In the genomic region with DNA sequence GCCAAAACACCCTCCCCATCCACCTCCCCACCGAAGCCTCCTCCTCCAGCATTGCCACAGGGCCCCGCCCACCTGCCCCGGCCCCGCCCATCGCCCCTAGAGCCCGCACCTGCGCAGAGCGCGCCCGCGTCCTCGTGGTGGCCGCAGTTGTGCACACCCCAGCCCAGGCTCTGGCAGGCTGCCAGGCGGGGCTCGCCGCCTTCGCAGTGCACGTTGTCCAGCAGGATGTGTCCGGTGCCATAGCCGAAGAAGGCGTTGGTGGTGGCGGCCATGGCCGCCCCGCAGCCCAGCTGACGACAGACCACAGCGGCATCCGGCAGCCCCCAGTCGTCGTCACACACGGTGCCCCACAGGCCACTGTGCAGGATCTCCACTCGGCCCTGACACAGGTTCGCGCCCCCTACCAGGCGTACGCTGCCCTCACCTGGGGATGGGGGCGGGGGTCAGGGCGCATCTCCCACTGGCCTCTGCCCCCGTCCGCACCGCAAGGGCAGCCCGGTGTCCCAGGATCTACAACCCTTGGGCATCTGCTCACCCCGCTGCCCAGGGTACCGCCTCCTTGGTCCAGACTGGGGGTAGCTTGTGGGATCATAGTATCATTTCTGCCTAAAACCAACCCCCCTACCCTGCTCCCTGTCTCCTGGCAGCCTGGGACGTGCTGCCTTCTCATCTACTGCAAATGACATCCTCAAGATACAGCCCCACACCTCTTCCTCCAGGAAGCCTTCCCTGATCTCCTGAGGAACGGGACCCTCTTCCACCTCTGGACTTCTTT, we compare ENCODE assay signal across 8 cellular contexts. TPM values are rescaled to one million over a fixed set of nuclear protein-coding genes. Genes with fewer than 3 reads are reported as not detected.
DNase-seq lines count a peak whose midpoint lies in the region; ATAC-seq and TF ChIP-seq lines count a peak whose summit lies in the region.

No MANE protein-coding gene starts in this region.

- H3K9me3 ChIP-seq in naive thymus-derived CD4-positive, alpha-beta T cell (ENCODE audit: control insufficient read depth in 2 of 3, low read length in 3 of 3) = no peaks in the 10 kb centered on the region

- DNase-seq in AG04449 (ENCODE audit: low read depth, low spot score) (no peak), GM20000 (ENCODE audit: low spot score) (peak; percentile 93), NCI-H82 treated with DMSO at 0.1 percent for 48 hours (lab: John Stamatoyannopoulos, UW; ENCODE audit: unreplicated experiment) (peak; percentile 50), epithelial cell of proximal tubule (ENCODE audit: low read depth) (no peak)
- DNase-seq in activated CD8-positive, alpha-beta memory T cell treated with anti-CD3 and anti-CD28 coated beads, Interleukin-2, amount 50 U/mL, for 4 hours = peak; percentile 83
- peak; percentile 58 to 84 (median 72) for DNase-seq in naive thymus-derived CD4-positive, alpha-beta T cell
- peak; percentile 53 to 83 (median 78) for DNase-seq in stimulated activated naive CD4-positive, alpha-beta T cell (lab: John Stamatoyannopoulos, UW)

- no peaks in the 10 kb centered on the region for H3K36me3 ChIP-seq in naive thymus-derived CD4-positive, alpha-beta T cell (ENCODE audit: control insufficient read depth in 2 of 3, insufficient read depth in 3 of 3, low read length in 3 of 3)

- H3K27ac Mint-ChIP-seq in naive thymus-derived CD4-positive, alpha-beta T cell = peak overlapping the region; percentile 34 to 88 (median 81)

- H3K27me3 Mint-ChIP-seq in naive thymus-derived CD4-positive, alpha-beta T cell = no peaks in the 10 kb centered on the region

- no peaks in the 10 kb centered on the region for H3K27me3 ChIP-seq in naive thymus-derived CD4-positive, alpha-beta T cell (ENCODE audit: control insufficient read depth in 2 of 2, insufficient read depth in 2 of 2, low read length in 2 of 2)

- peak overlapping the region; percentile 65 for H3K27ac ChIP-seq in naive thymus-derived CD4-positive, alpha-beta T cell (ENCODE audit: low read depth, low read length)

- H3K4me3 Mint-ChIP-seq in naive thymus-derived CD4-positive, alpha-beta T cell = peak overlapping the region; percentile 74 to 100 (median 87)

- peak; percentile 74 for ATAC-seq in naive thymus-derived CD4-positive, alpha-beta T cell
- ATAC-seq in GM21717 (IDR thresholded peaks at IDR 0.05; ENCODE audit: unreplicated experiment) = no peak

- CTCF ChIA-PET in AG04449 (lab: Yijun Ruan, JAX) = no interaction called here
- CTCF ChIA-PET in naive thymus-derived CD4-positive, alpha-beta T cell (lab: Charles Lee) = no interaction called here

- intact Hi-C loops in naive thymus-derived CD4-positive, alpha-beta T cell (cut with micrococcal nuclease) = loop anchor here (1.0 to 10.0 kb wide), 2 partner anchors 38 to 873 kb away; no protein-coding TSS in a partner anchor

- peaks cover 17 to 29% (median 23%) of the 10 kb centered on the region in 7 donors for H3K4me1 Mint-ChIP-seq in naive thymus-derived CD4-positive, alpha-beta T cell

- H3K4me3 ChIP-seq in AG04449 (ENCODE audit: low read depth, low read length) (peak overlapping the region; percentile 57), epithelial cell of proximal tubule (ENCODE audit: low read depth, low read length) (peak overlapping the region; percentile 52)
- peak overlapping the region; percentile 68 for H3K4me3 ChIP-seq in naive thymus-derived CD4-positive, alpha-beta T cell (ENCODE audit: low read length)

- POLR2A ChIA-PET in AG04449 (lab: Yijun Ruan, JAX) = no interaction called here
- POLR2A ChIA-PET in naive thymus-derived CD4-positive, alpha-beta T cell (lab: Charles Lee) = interaction anchor here (1.2 to 6.2 kb wide), 2 partner anchors 11 to 38 kb away, joined by 3 to 39 read pairs; partner anchors contain the start of gene YWHAG

- H3K9me3 Mint-ChIP-seq in naive thymus-derived CD4-positive, alpha-beta T cell = no peaks in the 10 kb centered on the region

- H3K4me1 ChIP-seq in naive thymus-derived CD4-positive, alpha-beta T cell (ENCODE audit: control insufficient read depth in 2 of 2, insufficient read depth in 2 of 2, low read length in 2 of 2) = peaks cover 12 to 20% of the 10 kb centered on the region in 2 donors

- H3K36me3 Mint-ChIP-seq in naive thymus-derived CD4-positive, alpha-beta T cell = no peaks in the 10 kb centered on the region

- TF ChIP-seq CTCF in AG04449 (IDR thresholded peaks at IDR 0.05; ENCODE audit: insufficient read depth, low read length, missing control alignments) = no peak
- no peak for TF ChIP-seq CTCF in GM20000 (IDR thresholded peaks at IDR 0.05; ENCODE audit: extremely low read depth, missing control alignments)
- no peak for TF ChIP-seq CTCF in epithelial cell of proximal tubule (conservative IDR thresholded peaks at IDR 0.05; ENCODE audit: low read depth, low read length)

RNA-seq across cellular contexts. Expression of gene SSC4D, which starts 11.9 kb away (rescaled TPM):
- 1.2 and 2.1 TPM in 2 replicates for total RNA-seq in epithelial cell of proximal tubule
- under 1 TPM in 1 of 5 experiments, not detected in 4; 0.24 TPM for total RNA-seq in naive thymus-derived CD4-positive, alpha-beta T cell
- polyA plus RNA-seq in naive thymus-derived CD4-positive, alpha-beta T cell = under 1 TPM in 1 of 2 donors, not detected in 1; 0.35 TPM

RNA-seq across cellular contexts. Expression of gene ZP3, which starts 27.2 kb away (rescaled TPM):
- 0.87 and 4.7 TPM in 2 replicates for total RNA-seq in epithelial cell of proximal tubule
- 10 to 100 TPM in 1 of 5 experiments, 1 to 10 TPM in 4; 2.6 to 16.7 (median 5.3) TPM for total RNA-seq in naive thymus-derived CD4-positive, alpha-beta T cell
- polyA plus RNA-seq in naive thymus-derived CD4-positive, alpha-beta T cell = 10 to 100 TPM in 1 of 2 donors, 1 to 10 TPM in 1; 9.9 to 10.7 TPM

RNA-seq across cellular contexts. Expression of gene YWHAG, which starts 38.8 kb away (rescaled TPM):
- total RNA-seq in epithelial cell of proximal tubule = 71.4 and 74.7 TPM in 2 replicates
- 10 to 100 TPM; 27.7 to 98.3 (median 39.6) TPM for total RNA-seq in naive thymus-derived CD4-positive, alpha-beta T cell
- 1 to 10 TPM; 1.4 to 1.6 TPM for polyA plus RNA-seq in naive thymus-derived CD4-positive, alpha-beta T cell

Comparison
In these comparisons a context has a peak if more than half of its experiments do, and no peak if none do; other contexts are left out.
1. DNase-seq: peak in GM20000 (single experiment), NCI-H82 treated with DMSO at 0.1 percent for 48 hours (single experiment), activated CD8-positive, alpha-beta memory T cell treated with anti-CD3 and anti-CD28 coated beads, Interleukin-2, amount 50 U/mL, for 4 hours (single experiment), naive thymus-derived CD4-positive, alpha-beta T cell (9 of 9) and stimulated activated naive CD4-positive, alpha-beta T cell (6 of 6); none in AG04449 (single experiment) and epithelial cell of proximal tubule (single experiment).
2. Peak in every context shown above with its lines, with median percentiles within 50 percentile points of each other: H3K4me3 ChIP-seq.